ENCODE assay signal across 8 cellular contexts in genomic region chr4:1856920-1857699, GRCh38. TPM values are rescaled to one million over a fixed set of nuclear protein-coding genes. Genes with fewer than 3 reads are reported as not detected.
A peak's percentile ranks its signal among the peaks of the same experiment; 100 is the strongest.
DNase-seq lines count a peak whose midpoint lies in the region; TF ChIP-seq lines count a peak whose summit lies in the region.

No MANE protein-coding gene starts in this region.

- no TSS peak for BruUV-seq in MCF 10A (replicated peaks; lab: Mats Ljungman, UMichigan)

- peaks cover 31 to 51% (median 49%) of the 10 kb centered on the region in 4 donors for H3K4me1 ChIP-seq in stomach

- H3K36me3 Mint-ChIP-seq in MCF 10A (ENCODE audit: insufficient read depth, unreplicated experiment): peaks cover 9% of the 10 kb centered on the region

- peak overlapping the region; percentile 81 for H3K27ac ChIP-seq in layer of hippocampus (ENCODE audit: low read depth, low read length)
- H3K27ac ChIP-seq in stomach: peak overlapping the region; percentile 79 to 94 (median 91)

- no peaks in the 10 kb centered on the region for H3K36me3 ChIP-seq in stomach

- H3K27ac Mint-ChIP-seq in MCF 10A (ENCODE audit: low read depth, unreplicated experiment): peak overlapping the region; percentile 46

- H3K4me3 Mint-ChIP-seq in MCF 10A (ENCODE audit: unreplicated experiment): peak overlapping the region; percentile 83

- no peak for TF ChIP-seq CTCF in MCF 10A (IDR thresholded peaks at IDR 0.05; ENCODE audit: unreplicated experiment)
- no peak for TF ChIP-seq CTCF in stomach (IDR thresholded peaks at IDR 0.05)

- intact Hi-C loops in MCF 10A (cut with micrococcal nuclease): loop anchor here (1.0 kb wide), 2 partner anchors 42 to 329 kb away; no protein-coding TSS in a partner anchor
- intact Hi-C loops in stomach (cut with DNase I; ENCODE audit: low total_unique reads): no loop called here

- TF ChIP-seq EP300 in stomach (IDR thresholded peaks at IDR 0.05): no peak

- POLR2A ChIA-PET in MCF 10A (lab: Yijun Ruan, JAX): interaction anchor here (0.6 to 3.2 kb wide), 18 partner anchors 9 to 151 kb away, joined by 3 to 45 read pairs (median 4); partner anchors contain the start of genes NELFA, NSD2, SLBP and TACC3
- POLR2A ChIA-PET in HEK293T (lab: Yijun Ruan, JAX): interaction anchor here (0.8 to 4.3 kb wide), 13 partner anchors 7 to 612 kb away, joined by 3 to 31 read pairs (median 5); partner anchors contain the start of genes NAT8L, NSD2 and RNF4

- H3K27me3 ChIP-seq in layer of hippocampus (ENCODE audit: control insufficient read depth, insufficient read depth, low read length) (no peaks in the 10 kb centered on the region), stomach (peaks cover 0 to 7% (median 0%) of the 10 kb centered on the region in 3 donors)

- DNase-seq in AG20443 (ENCODE audit: low spot score) (peak; percentile 69), HT1080 (ENCODE audit: low read depth) (peak; percentile 32), MCF 10A (ENCODE audit: unreplicated experiment) (no peak), stomach (no peak), HEK293T (ENCODE audit: extremely low spot score) (no peak), ecto neural progenitor cell (ENCODE audit: low spot score) (no peak), germinal center (ENCODE audit: low spot score) (no peak)

- peak overlapping the region; percentile 71 to 98 (median 90) for H3K4me3 ChIP-seq in stomach

- no peaks in the 10 kb centered on the region for H3K9me3 Mint-ChIP-seq in MCF 10A (ENCODE audit: unreplicated experiment)

- no peak for TF ChIP-seq POLR2A in stomach (IDR thresholded peaks at IDR 0.05)

- H3K9me3 ChIP-seq in stomach: no peaks in the 10 kb centered on the region

- peaks cover 19% of the 10 kb centered on the region for H3K4me1 Mint-ChIP-seq in MCF 10A (ENCODE audit: insufficient read depth, unreplicated experiment)

- CTCF ChIA-PET in MCF 10A (lab: Yijun Ruan, JAX) (interaction anchor here (0.9 to 8.0 kb wide), 4 partner anchors 30 to 130 kb away, joined by 3 to 49 read pairs (median 3); no protein-coding TSS in a partner anchor), HEK293T (lab: Yijun Ruan, JAX) (interaction anchor here (0.7 kb wide), 1 partner anchor 45 kb away, joined by 4 read pairs; no protein-coding TSS in a partner anchor)

- H3K27me3 Mint-ChIP-seq in MCF 10A (ENCODE audit: insufficient read depth, unreplicated experiment): no peaks in the 10 kb centered on the region

- 20 to 66% (median 23%) methylated on average over 11 to 33 of the region's 33 CpGs for WGBS in stomach, 5 donors

TF ChIP-seq in HEK293T, 16 proteins besides CTCF, POLR2A, EP300 and RAD21:
- TF ChIP-seq ELF4 (IDR thresholded peaks at IDR 0.05) (no peak), FOXM1 (IDR thresholded peaks at IDR 0.05; ENCODE audit: borderline replicate concordance) (no peak), HDGF (IDR thresholded peaks at IDR 0.05; ENCODE audit: borderline replicate concordance) (no peak)

RNA-seq across cellular contexts. Expression of gene LETM1, which starts 1.2 kb away (rescaled TPM):
- 88.5 and 99.3 TPM in 2 replicates for total RNA-seq in HT1080 (2014; rRNA removed; shearing (Covaris generic))
- polyA plus RNA-seq in HT1080 (2015; cell fraction: cytosol; rRNA removed): 27.5 and 30.3 TPM in 2 replicates
- polyA plus RNA-seq in HT1080 (2015; cell fraction: nucleus; rRNA removed): 93.3 and 97.6 TPM in 2 replicates
- 85.0 and 86.3 TPM in 2 replicates for total RNA-seq in MCF 10A (2022)
- total RNA-seq in stomach: 100 to 1,000 TPM in 1 of 5 donors, 10 to 100 TPM in 4; 46.4 to 255 (median 58.9) TPM
- polyA plus RNA-seq in stomach: 10 to 100 TPM in 2 of 3 donors, 1 to 10 TPM in 1; 5.3 to 12.2 (median 10.3) TPM

RNA-seq across cellular contexts. Expression of gene NSD2, which starts 14.1 kb away (rescaled TPM):
- 67.4 and 83.1 TPM in 2 replicates for total RNA-seq in HT1080 (2014; rRNA removed; shearing (Covaris generic))
- polyA plus RNA-seq in HT1080 (2015; cell fraction: cytosol; rRNA removed): 71.9 and 80.9 TPM in 2 replicates
- 120 and 125 TPM in 2 replicates for polyA plus RNA-seq in HT1080 (2015; cell fraction: nucleus; rRNA removed)
- total RNA-seq in MCF 10A (2022) (100 and 109 TPM in 2 replicates), stomach (100 to 1,000 TPM in 2 of 5 donors, 10 to 100 TPM in 3; 55.6 to 176 (median 66.1) TPM)
- 10 to 100 TPM in 1 of 3 donors, 1 to 10 TPM in 2; 4.9 to 10.5 (median 9.4) TPM for polyA plus RNA-seq in stomach

Comparison
In these comparisons a context has a peak if more than half of its experiments do, and no peak if none do; other contexts are left out.
1. DNase-seq: peak in AG20443 (single experiment) and HT1080 (single experiment); none in MCF 10A (single experiment), stomach (single experiment), HEK293T (single experiment), ecto neural progenitor cell (single experiment) and germinal center (single experiment).